ENCODE assay signal across 19 cellular contexts in genomic region chr10:82643601-82644000, GRCh38.
DNase-seq lines count a peak whose midpoint lies in the region; ATAC-seq and TF ChIP-seq lines count a peak whose summit lies in the region.
"Had no signal": no experiment of that assay in that cellular context is flagged by ENCODE, and none has a peak within 500 bp of the region (broad histone marks: within the 10 kb centered on the region; RNA-seq: fewer than 3 reads in every experiment).

No MANE protein-coding gene starts in this region.

- H3K4me1 ChIP-seq in right atrium auricular region (no peaks in the 10 kb centered on the region), smooth muscle cell (ENCODE audit: low read depth) (no peaks in the 10 kb centered on the region)

- peaks cover 7% of the 10 kb centered on the region for H3K9me3 Mint-ChIP-seq in activated T-cell treated with anti-CD3 and anti-CD28 coated beads, Interleukin-2, amount 50 U/mL, for 24 hours

- no peak overlapping the region for H3K4me3 Mint-ChIP-seq in activated T-cell treated with anti-CD3 and anti-CD28 coated beads, Interleukin-2, amount 50 U/mL, for 24 hours
- H3K4me3 Mint-ChIP-seq: CD4-positive, alpha-beta memory T cell; HFFc6 had no signal

- peak overlapping the region in 1 of 2 donors; percentile 44 for H3K27ac ChIP-seq in right atrium auricular region
- H3K27ac ChIP-seq in smooth muscle cell (ENCODE audit: low read depth): peak overlapping the region; percentile 63

- no peak overlapping the region for H2AFZ ChIP-seq in smooth muscle cell (ENCODE audit: low read depth)

- no peaks in the 10 kb centered on the region for H3K9me3 ChIP-seq in right atrium auricular region
- no peaks in the 10 kb centered on the region for H3K9me3 ChIP-seq in smooth muscle cell (replicated peaks; ENCODE audit: low read depth)

- no peak overlapping the region for H3K4me3 ChIP-seq in right atrium auricular region
- H3K4me3 ChIP-seq in fibroblast of pulmonary artery (replicated peaks; ENCODE audit: low read depth, low read length): no peak overlapping the region
- no peak overlapping the region for H3K4me3 ChIP-seq in smooth muscle cell
- H3K4me3 ChIP-seq: GM12878, K562 had no signal

- H3K36me3 ChIP-seq in right atrium auricular region (no peaks in the 10 kb centered on the region), smooth muscle cell (ENCODE audit: low read depth) (no peaks in the 10 kb centered on the region)

- no peaks in the 10 kb centered on the region for H3K27me3 Mint-ChIP-seq in activated T-cell treated with anti-CD3 and anti-CD28 coated beads, Interleukin-2, amount 50 U/mL, for 24 hours
- H3K27me3 Mint-ChIP-seq: CD4-positive, alpha-beta memory T cell had no signal

- no peak for TF ChIP-seq CTCF in right atrium auricular region (IDR thresholded peaks at IDR 0.05)
- TF ChIP-seq CTCF in fibroblast of pulmonary artery (IDR thresholded peaks at IDR 0.05; ENCODE audit: low read length, missing control alignments): no peak
- no peak for TF ChIP-seq CTCF in smooth muscle cell (IDR thresholded peaks at IDR 0.05; ENCODE audit: borderline replicate concordance, insufficient read depth, poor library complexity, severe bottlenecking)

- no peaks in the 10 kb centered on the region for H3K79me2 ChIP-seq in smooth muscle cell (ENCODE audit: low read depth)

- H3K27me3 ChIP-seq in right atrium auricular region (no peaks in the 10 kb centered on the region), smooth muscle cell (ENCODE audit: low read depth) (no peaks in the 10 kb centered on the region)

- H3K27ac Mint-ChIP-seq in activated T-cell treated with anti-CD3 and anti-CD28 coated beads, Interleukin-2, amount 50 U/mL, for 24 hours: no peak overlapping the region
- H3K27ac Mint-ChIP-seq: CD4-positive, alpha-beta memory T cell; HFFc6 had no signal

- 37% methylated on average over 5 of the region's 5 CpGs for WGBS in smooth muscle cell (ENCODE audit: low lambda C conversion rate)

- H4K20me1 ChIP-seq in smooth muscle cell (ENCODE audit: low read depth): no peaks in the 10 kb centered on the region

- intact Hi-C loops in Right ventricle myocardium inferior (cut with DNase I): no loop called here
- intact Hi-C loops in left ventricle myocardium superior (cut with micrococcal nuclease): no loop called here

- H3K36me3 Mint-ChIP-seq in activated T-cell treated with anti-CD3 and anti-CD28 coated beads, Interleukin-2, amount 50 U/mL, for 24 hours (ENCODE audit: low read depth): no peaks in the 10 kb centered on the region
- H3K36me3 Mint-ChIP-seq: CD4-positive, alpha-beta memory T cell had no signal

- peak; percentile 97 for ATAC-seq in Right ventricle myocardium inferior
- peak; percentile 93 for ATAC-seq in left ventricle myocardium superior
- no peak for ATAC-seq in GM19455 (IDR thresholded peaks at IDR 0.05; ENCODE audit: unreplicated experiment)
- ATAC-seq: GM12878, K562 had no signal

- H3K4me2 ChIP-seq in smooth muscle cell: peak overlapping the region; percentile 69

- H3K4me1 Mint-ChIP-seq in activated T-cell treated with anti-CD3 and anti-CD28 coated beads, Interleukin-2, amount 50 U/mL, for 24 hours (ENCODE audit: low read depth): no peaks in the 10 kb centered on the region
- H3K4me1 Mint-ChIP-seq: CD4-positive, alpha-beta memory T cell had no signal

- H3K9ac ChIP-seq in smooth muscle cell (ENCODE audit: low read depth): no peak overlapping the region

- H3F3A ChIP-seq in smooth muscle cell (ENCODE audit: low read depth): no peaks in the 10 kb centered on the region

- DNase-seq in Right ventricle myocardium inferior (ENCODE audit: missing footprints) (no peak), right atrium auricular region (ENCODE audit: low spot score) (no peak), fibroblast of pulmonary artery (ENCODE audit: low read depth) (peak; percentile 29), left ventricle myocardium superior (peak; percentile 33), smooth muscle cell (lab: John Stamatoyannopoulos, UW; ENCODE audit: unreplicated experiment) (no peak)
- no peak for DNase-seq in activated T-cell treated with anti-CD3 and anti-CD28 coated beads, Interleukin-2, amount 50 U/mL, for 48 hours
- DNase-seq in activated T-cell treated with anti-CD3 and anti-CD28 coated beads, Interleukin-2, amount 50 U/mL, for 24 hours: no peak
- DNase-seq: Calu3; CD4-positive, alpha-beta memory T cell; EL; H7; HFFc6; NCI-H1105; NCI-H2081 treated with DMSO at 0.1 percent for 48 hours; NCI-H748 treated with DMSO at 0.1 percent for 48 hours; SHP77 had no signal

Comparison
In these comparisons a context has a peak if more than half of its experiments do, and no peak if none do; other contexts are left out.
1. DNase-seq: peak in fibroblast of pulmonary artery (single experiment) and left ventricle myocardium superior (single experiment); none in Right ventricle myocardium inferior (single experiment), right atrium auricular region (single experiment), smooth muscle cell (single experiment), activated T-cell treated with anti-CD3 and anti-CD28 coated beads, Interleukin-2, amount 50 U/mL, for 48 hours (0 of 2) and activated T-cell treated with anti-CD3 and anti-CD28 coated beads, Interleukin-2, amount 50 U/mL, for 24 hours (single experiment).